In the genomic region with DNA sequence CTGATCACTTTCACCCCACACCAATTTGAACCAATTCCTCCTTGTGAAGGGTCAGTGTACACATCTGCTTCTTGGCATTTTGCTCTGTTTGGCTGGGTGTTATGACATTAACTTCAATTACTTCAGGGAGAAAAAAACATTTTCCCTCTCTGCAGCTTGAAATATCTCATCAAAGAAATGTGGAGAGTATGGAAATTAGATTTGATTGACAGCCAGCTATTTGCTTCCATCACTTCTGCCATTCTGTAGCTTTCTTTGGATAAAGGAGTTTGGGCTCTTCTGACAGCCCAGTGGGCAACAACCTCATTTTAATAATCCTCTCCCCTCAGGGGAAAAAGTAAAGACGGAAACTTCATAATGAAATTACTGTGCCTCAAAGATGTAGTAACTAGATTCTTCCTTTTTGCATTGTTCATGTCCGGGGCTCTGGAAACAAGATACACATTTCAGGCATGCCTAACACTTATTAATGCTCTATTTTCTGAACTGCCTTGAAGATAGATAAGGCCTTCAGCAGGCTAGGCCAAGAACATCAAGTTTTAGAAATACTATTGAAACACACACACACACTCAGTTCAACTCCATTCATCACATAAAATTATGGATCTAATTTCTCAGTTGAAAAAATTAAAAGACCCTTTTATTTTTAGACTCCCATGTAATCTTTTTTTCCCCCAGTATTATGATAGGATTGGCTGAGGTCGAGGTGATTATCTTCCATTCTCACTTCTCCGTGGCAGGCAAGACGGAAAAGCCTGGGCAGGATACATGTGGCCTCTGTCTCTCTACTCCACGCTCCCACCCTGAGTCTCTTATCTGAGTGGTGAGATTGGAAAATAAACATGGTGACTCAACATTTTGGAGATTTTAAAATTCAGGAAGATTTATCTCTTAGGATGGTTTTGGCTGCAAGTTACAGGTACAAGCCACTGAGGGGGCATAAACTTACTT, we compare ENCODE assay signal across 3 cellular contexts.
TF ChIP-seq lines count a peak whose summit lies in the region.

No MANE protein-coding gene starts in this region.

TF ChIP-seq in HEK293T, 16 proteins besides CTCF, POLR2A, EP300 and RAD21:
- TF ChIP-seq FOXA1 (IDR thresholded peaks at IDR 0.05) (no peak), SP1 (IDR thresholded peaks at IDR 0.05) (no peak), CTBP1 (IDR thresholded peaks at IDR 0.05; ENCODE audit: borderline replicate concordance) (no peak), FOXM1 (IDR thresholded peaks at IDR 0.05; ENCODE audit: borderline replicate concordance) (no peak), BHLHE40 (IDR thresholded peaks at IDR 0.05; ENCODE audit: borderline replicate concordance) (no peak)
- TF ChIP-seq, protein P1, sequence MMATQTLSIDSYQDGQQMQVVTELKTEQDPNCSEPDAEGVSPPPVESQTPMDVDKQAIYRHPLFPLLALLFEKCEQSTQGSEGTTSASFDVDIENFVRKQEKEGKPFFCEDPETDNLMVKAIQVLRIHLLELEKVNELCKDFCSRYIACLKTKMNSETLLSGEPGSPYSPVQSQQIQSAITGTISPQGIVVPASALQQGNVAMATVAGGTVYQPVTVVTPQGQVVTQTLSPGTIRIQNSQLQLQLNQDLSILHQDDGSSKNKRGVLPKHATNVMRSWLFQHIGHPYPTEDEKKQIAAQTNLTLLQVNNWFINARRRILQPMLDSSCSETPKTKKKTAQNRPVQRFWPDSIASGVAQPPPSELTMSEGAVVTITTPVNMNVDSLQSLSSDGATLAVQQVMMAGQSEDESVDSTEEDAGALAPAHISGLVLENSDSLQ (IDR thresholded peaks at IDR 0.05) = peak; percentile 59; the same call in 1 of the 2 replicates
TF ChIP-seq in HEK293T: peak in this region for 1.

TF ChIP-seq in endothelial cell of umbilical vein, 7 proteins besides CTCF, POLR2A, EP300 and RAD21:
- no peak for TF ChIP-seq EZH2 (IDR thresholded peaks at IDR 0.05; ENCODE audit: borderline replicate concordance, low read depth, low read length, severe bottlenecking)
- TF ChIP-seq GATA2 (IDR thresholded peaks at IDR 0.05; ENCODE audit: insufficient read depth, insufficient read length, low read depth, low read length) = no peak
- TF ChIP-seq POLR2AphosphoS5 (IDR thresholded peaks at IDR 0.05; ENCODE audit: insufficient read depth, low read depth, low read length) = no peak
- TF ChIP-seq, protein P2, sequence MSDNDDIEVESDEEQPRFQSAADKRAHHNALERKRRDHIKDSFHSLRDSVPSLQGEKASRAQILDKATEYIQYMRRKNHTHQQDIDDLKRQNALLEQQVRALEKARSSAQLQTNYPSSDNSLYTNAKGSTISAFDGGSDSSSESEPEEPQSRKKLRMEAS (IDR thresholded peaks at IDR 0.05; ENCODE audit: insufficient read depth, insufficient read length) = no peak
- TF ChIP-seq MYC (IDR thresholded peaks at IDR 0.05; ENCODE audit: low read depth, low read length) = no peak
- TF ChIP-seq FOS (IDR thresholded peaks at IDR 0.05; ENCODE audit: borderline replicate concordance, insufficient read depth, low read length) = no peak
- TF ChIP-seq JUN (IDR thresholded peaks at IDR 0.05; ENCODE audit: borderline replicate concordance, insufficient read depth, insufficient read length, low read depth) = no peak

TF ChIP-seq in neural cell, 6 proteins besides CTCF, POLR2A, EP300 and RAD21:
- TF ChIP-seq POLR2AphosphoS5 (IDR thresholded peaks at IDR 0.05) = peak; percentile 35
- TF ChIP-seq TAF1 (IDR thresholded peaks at IDR 0.05; ENCODE audit: low read depth) = no peak
